In the genomic region with DNA sequence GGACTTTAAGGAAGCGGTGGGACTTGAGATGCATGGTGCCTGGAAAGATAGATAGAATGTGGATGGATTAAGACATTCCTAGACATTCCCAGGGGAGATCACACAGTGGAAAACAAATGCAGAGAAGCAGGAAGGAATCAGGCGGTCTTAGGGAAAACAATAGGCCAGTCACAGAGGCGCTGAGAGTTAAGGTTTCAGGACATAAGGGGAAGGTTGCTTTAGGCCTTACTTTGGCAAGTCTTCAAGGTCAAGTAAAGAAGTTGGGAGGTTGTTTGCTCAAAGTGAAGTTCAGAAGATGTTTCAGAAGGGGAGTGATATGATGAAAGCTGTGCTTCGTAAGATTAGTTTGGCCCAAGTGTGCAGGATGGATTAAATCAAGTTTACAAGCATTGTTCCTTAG, we compare ENCODE assay signal across 12 cellular contexts.
"Had no signal": no experiment of that assay in that cellular context is flagged by ENCODE, and none has a peak within 500 bp of the region (broad histone marks: within the 10 kb centered on the region; RNA-seq: fewer than 3 reads in every experiment).

No MANE protein-coding gene starts in this region.

- H3K4me1 ChIP-seq: pancreas, spleen, suprapubic skin had no signal

- DNase-seq: activated CD4-positive, alpha-beta T cell treated with anti-CD3 and anti-CD28 coated beads, Interleukin-2, amount 50 U/mL, for 1 hour; activated CD8-positive, alpha-beta memory T cell treated with anti-CD3 and anti-CD28 coated beads for 24 hours; activated naive CD8-positive, alpha-beta T cell treated with anti-CD3 and anti-CD28 coated beads for 36 hours; amygdala; foreskin fibroblast; hippocampal formation; pancreas; spleen; trophoblast cell had no signal

- H3K36me3 ChIP-seq: pancreas, spleen, suprapubic skin had no signal

- H3K27me3 ChIP-seq: pancreas, spleen, suprapubic skin had no signal

- H3K4me3 ChIP-seq: pancreas, spleen, suprapubic skin had no signal

- H3K27ac ChIP-seq: pancreas, spleen, suprapubic skin had no signal

- ATAC-seq: esophagus mucosa, pancreas, sciatic nerve had no signal

- H3K9me3 ChIP-seq: pancreas, spleen, suprapubic skin had no signal
